Comparison of ENCODE assay signal across 18 cellular contexts in the genomic region with DNA sequence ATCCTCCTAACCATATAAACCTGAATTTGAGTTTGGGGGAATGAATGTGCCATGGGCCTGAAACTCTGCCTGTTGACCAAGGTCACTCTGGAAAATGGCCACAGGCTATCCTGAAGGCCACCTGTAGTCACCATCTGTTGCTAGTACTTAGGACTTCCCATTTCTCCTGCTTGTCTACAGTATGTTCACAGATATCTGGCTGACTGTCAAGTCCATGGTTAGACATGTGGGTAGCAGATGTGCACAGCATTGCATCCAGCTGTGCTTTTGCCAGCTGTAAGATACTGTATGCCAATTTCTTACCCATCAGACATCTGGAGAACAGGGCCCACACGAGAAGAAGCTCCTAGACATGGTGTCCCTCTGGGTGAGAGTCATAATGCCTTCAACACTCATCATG.
"Had no signal": no experiment of that assay in that cellular context is flagged by ENCODE, and none has a peak within 500 bp of the region (broad histone marks: within the 10 kb centered on the region; RNA-seq: fewer than 3 reads in every experiment).

No MANE protein-coding gene starts in this region.

- DNase-seq: activated CD4-positive, alpha-beta T cell treated with anti-CD3 and anti-CD28 coated beads, Interleukin-2, amount 10 ng/mL, durations not matched to agents 24 days and 14 days; activated CD8-positive, alpha-beta T cell treated with anti-CD3 and anti-CD28 coated beads for 36 hours; activated naive CD4-positive, alpha-beta T cell treated with Interleukin-2 at 50 U/mL for 16 hours; activated naive CD8-positive, alpha-beta T cell treated with anti-CD3 and anti-CD28 coated beads, Interleukin-2, amount 10 ng/mL, durations not matched to agents 7 days and 5 days; activated T-cell treated with anti-CD3 and anti-CD28 coated beads, Interleukin-2, amount 50 U/mL, for 1 hour; amygdala; dermis blood vessel endothelial cell; effector memory CD4-positive, alpha-beta T cell; gastrocnemius medialis; head of caudate nucleus; left ventricle myocardium inferior; stimulated activated naive B cell treated with anti-CD40 and anti-IgM and Interleukin-4, amounts not matched to agents 10 μg/mL and 1 μg/mL and 100 μg/mL, for 72 hours; T1000; upper lobe of left lung had no signal

- ATAC-seq: activated CD8-positive, alpha-beta T cell treated with anti-CD3 and anti-CD28 coated beads for 36 hours; activated T-helper 17 cell treated with anti-CD3 and anti-CD28 coated beads, Interleukin-2, amount 50 U/mL, for 72 hours; gastrocnemius medialis; stimulated activated naive B cell treated with anti-CD40 and anti-IgM and Interleukin-4, amounts not matched to agents 10 μg/mL and 1 μg/mL and 100 μg/mL, for 72 hours had no signal

- H3K36me3 ChIP-seq: cardiac muscle cell, esophagus muscularis mucosa, gastrocnemius medialis, left ventricle myocardium inferior, thoracic aorta, upper lobe of left lung had no signal

- H3K27ac ChIP-seq: cardiac muscle cell, esophagus muscularis mucosa, gastrocnemius medialis, thoracic aorta, upper lobe of left lung had no signal

- H3K4me1 ChIP-seq: upper lobe of left lung had no signal

- H3K27me3 ChIP-seq: cardiac muscle cell, esophagus muscularis mucosa, gastrocnemius medialis, upper lobe of left lung had no signal

- H3K9me3 ChIP-seq: esophagus muscularis mucosa, gastrocnemius medialis, left ventricle myocardium inferior, thoracic aorta, upper lobe of left lung had no signal

- H3K4me3 ChIP-seq: cardiac muscle cell, esophagus muscularis mucosa, gastrocnemius medialis, left ventricle myocardium inferior, thoracic aorta, upper lobe of left lung had no signal
